ENCODE assay signal across 8 cellular contexts in the genomic region with DNA sequence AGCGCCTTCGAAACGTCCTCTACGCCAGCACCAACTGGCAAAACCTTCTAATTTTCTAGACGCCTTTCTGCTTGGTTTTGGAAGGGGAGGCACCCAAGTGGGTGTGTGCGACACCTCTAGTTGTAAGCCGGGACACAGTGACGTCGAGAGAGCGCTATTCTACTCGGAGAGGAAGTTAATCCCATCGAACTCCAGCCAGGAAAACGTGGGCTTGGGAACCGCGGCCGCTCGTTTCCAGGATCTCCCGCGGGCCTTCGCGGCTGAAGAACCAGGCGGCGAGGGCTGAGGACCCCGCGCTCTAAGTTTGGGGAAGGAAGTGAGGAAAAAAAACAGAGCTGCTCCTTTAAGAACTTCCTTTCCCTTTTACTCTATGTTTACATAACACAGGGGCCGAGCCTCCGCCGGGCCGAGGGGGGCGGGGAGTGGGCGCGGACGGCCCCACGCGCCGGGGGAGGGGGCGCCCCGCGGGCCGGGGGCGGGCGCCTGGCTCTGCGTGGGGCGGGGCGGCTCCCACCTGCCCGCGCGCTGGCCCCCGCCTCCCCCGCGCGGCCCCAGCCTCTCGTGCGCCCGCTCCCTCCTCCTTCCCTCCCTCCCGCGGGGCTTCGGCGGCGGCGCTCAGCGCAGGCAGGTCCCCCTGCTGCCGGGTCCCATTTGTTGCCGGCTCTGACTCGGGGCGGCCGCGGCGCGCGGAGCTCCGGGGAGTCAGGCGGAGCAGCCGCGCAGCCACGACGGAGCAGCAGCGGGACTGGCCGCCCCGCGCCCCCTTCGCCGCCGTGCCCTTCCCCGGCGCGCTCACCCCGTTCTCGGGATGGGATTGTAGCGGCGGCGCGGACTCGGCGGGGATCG.
DNase-seq lines count a peak whose midpoint lies in the region; ATAC-seq lines count a peak whose summit lies in the region.

Gene PELI2 (plus strand): TSS at position 647 of the 846 bp plus-strand sequence. CDS start 250 bp downstream, outside the sequence.

- ATAC-seq in GM18511 (IDR thresholded peaks at IDR 0.05; ENCODE audit: unreplicated experiment) (peak; percentile 85), HG03039 (IDR thresholded peaks at IDR 0.05; ENCODE audit: unreplicated experiment) (peak; percentile 59), HG03378 (IDR thresholded peaks at IDR 0.05; ENCODE audit: unreplicated experiment) (no peak)

- peak within 1 kb of the TSS; percentile 91 for H3K27ac ChIP-seq in caudate nucleus (ENCODE audit: low read depth, low read length)

- DNase-seq in NCI-H2196 (lab: John Stamatoyannopoulos, UW; ENCODE audit: unreplicated experiment), result peak; percentile 54
- peak; percentile 46 for DNase-seq in activated CD4-positive, CD25-positive, alpha-beta regulatory T cell treated with anti-CD3 and anti-CD28 coated beads, Interleukin-2, amount 50 U/mL, for 16 hours (ENCODE audit: low read depth, low spot score)
- peak in 57 of 61 donors; percentile 27 to 88 (median 68) for DNase-seq in caudate nucleus (lab: John Stamatoyannopoulos, UW)
- DNase-seq in islet precursor cell, result peak; percentile 86
- peak; percentile 32 to 49 for DNase-seq in stimulated activated CD4-positive, alpha-beta T cell treated with anti-CD3 and anti-CD28 coated beads, Interleukin-12 subunit alpha, Interleukin-12 subunit beta, amount 100 ng/mL, for 24 hours (ENCODE audit: low read depth in 2 of 2)
